In genomic region chr9:110316255-110316921, GRCh38 we compare ENCODE assay signal across 1 cellular context.
TF ChIP-seq lines count a peak whose summit lies in the region.

No MANE protein-coding gene starts in this region.

TF ChIP-seq in WTC11, 78 proteins besides CTCF, POLR2A, EP300 and RAD21 (continued from another document):
- TF ChIP-seq ZBTB43 (CRISPR knock-in tag; IDR thresholded peaks at IDR 0.05), result no peak
- no peak for TF ChIP-seq STAT6 (CRISPR knock-in tag; conservative IDR thresholded peaks at IDR 0.05; ENCODE audit: low read depth)
- no peak for TF ChIP-seq PREB (CRISPR knock-in tag; IDR thresholded peaks at IDR 0.05; ENCODE audit: borderline replicate concordance)
- TF ChIP-seq NR2C2 (CRISPR knock-in tag; IDR thresholded peaks at IDR 0.05), result no peak
- TF ChIP-seq NR1H2 (CRISPR knock-in tag; IDR thresholded peaks at IDR 0.05), result no peak
- TF ChIP-seq PRDM15 (CRISPR knock-in tag; IDR thresholded peaks at IDR 0.05), result no peak
- no peak for TF ChIP-seq ZNF138 (CRISPR knock-in tag; conservative IDR thresholded peaks at IDR 0.05)
- no peak for TF ChIP-seq ZMAT4 (CRISPR knock-in tag; IDR thresholded peaks at IDR 0.05)
- TF ChIP-seq MLX (CRISPR knock-in tag; IDR thresholded peaks at IDR 0.05), result no peak
- TF ChIP-seq RELA (CRISPR knock-in tag; IDR thresholded peaks at IDR 0.05; ENCODE audit: borderline replicate concordance), result no peak
- no peak for TF ChIP-seq CREB1 (CRISPR knock-in tag; IDR thresholded peaks at IDR 0.05)
- TF ChIP-seq SMAD3 (CRISPR knock-in tag; IDR thresholded peaks at IDR 0.05; ENCODE audit: borderline replicate concordance), result no peak
